ENCODE assay signal across 11 cellular contexts in the genomic region with DNA sequence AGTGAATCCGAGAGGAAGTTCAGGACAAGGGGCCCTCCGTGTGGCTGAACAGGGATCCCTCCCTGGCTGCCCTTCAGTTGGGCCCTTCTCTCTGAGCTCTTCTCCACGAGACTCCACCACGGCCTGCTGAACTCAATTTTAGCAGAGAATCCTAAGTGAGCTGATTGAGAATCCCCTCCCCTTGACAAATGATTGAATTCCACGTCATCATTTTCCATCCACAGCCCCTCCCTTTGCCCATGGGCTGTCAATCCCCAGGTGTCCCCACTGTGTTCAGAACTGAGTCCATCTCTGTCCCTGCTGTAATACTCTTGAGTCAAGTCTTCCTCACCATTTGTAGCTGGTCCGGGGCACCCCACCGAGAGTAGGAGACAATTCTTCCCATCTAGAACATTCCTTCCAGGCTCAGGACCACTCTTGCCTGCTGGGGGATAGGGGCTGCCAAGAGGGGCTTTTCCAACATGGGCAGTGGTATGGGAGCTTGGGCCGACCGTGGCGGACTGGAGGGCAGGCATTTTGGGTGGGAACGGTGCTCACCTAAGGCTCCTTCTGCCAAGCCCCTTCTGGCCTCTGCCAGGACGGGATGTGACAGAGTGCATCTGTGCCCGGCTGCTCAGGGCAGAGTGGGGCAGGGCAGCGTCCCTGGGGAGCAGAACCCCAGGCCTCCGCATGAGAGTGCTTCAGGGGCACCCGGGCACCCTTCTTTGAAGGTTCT.
DNase-seq lines count a peak whose midpoint lies in the region; ATAC-seq and TF ChIP-seq lines count a peak whose summit lies in the region.
"Had no signal": no experiment of that assay in that cellular context is flagged by ENCODE, and none has a peak within 500 bp of the region (broad histone marks: within the 10 kb centered on the region; RNA-seq: fewer than 3 reads in every experiment).

No MANE protein-coding gene starts in this region.

- H3K27ac ChIP-seq in heart left ventricle: peak overlapping the region in 7 of 12 donors; percentile 4 to 90 (median 54)
- peak overlapping the region; percentile 59 to 78 (median 66) for H3K27ac ChIP-seq in upper lobe of left lung

- H3K27me3 ChIP-seq in heart left ventricle: peaks cover 0 to 10% (median 0%) of the 10 kb centered on the region in 9 donors
- H3K27me3 ChIP-seq in upper lobe of left lung: no peaks in the 10 kb centered on the region
- H3K27me3 ChIP-seq: breast epithelium had no signal

- peak overlapping the region; percentile 71 for H3K4me3 Mint-ChIP-seq in activated naive CD8-positive, alpha-beta T cell treated with anti-CD3 and anti-CD28 coated beads, Interleukin-2, amount 10 ng/mL, durations not matched to agents 7 days and 5 days
- no peak overlapping the region for H3K4me3 Mint-ChIP-seq in nephron

- H3K4me1 Mint-ChIP-seq in activated naive CD8-positive, alpha-beta T cell treated with anti-CD3 and anti-CD28 coated beads, Interleukin-2, amount 10 ng/mL, durations not matched to agents 7 days and 5 days: peaks cover 15% of the 10 kb centered on the region
- peaks cover 71% of the 10 kb centered on the region for H3K4me1 Mint-ChIP-seq in nephron

- H3K4me1 ChIP-seq in heart left ventricle: peaks cover 0 to 16% (median 2%) of the 10 kb centered on the region in 12 donors
- H3K4me1 ChIP-seq in upper lobe of left lung: no peaks in the 10 kb centered on the region
- H3K4me1 ChIP-seq: breast epithelium had no signal

- POLR2A ChIA-PET in activated naive CD8-positive, alpha-beta T cell treated with anti-CD3 and anti-CD28 coated beads, Interleukin-2, amount 10 ng/mL, durations not matched to agents 7 days and 5 days (lab: Charles Lee): no interaction called here

- H3K36me3 ChIP-seq in heart left ventricle (no peaks in the 10 kb centered on the region), upper lobe of left lung (no peaks in the 10 kb centered on the region)
- H3K36me3 ChIP-seq: breast epithelium had no signal

- TF ChIP-seq CTCF in heart left ventricle (IDR thresholded peaks at IDR 0.05) (no peak), nephron (IDR thresholded peaks at IDR 0.05; ENCODE audit: unreplicated experiment in 3 of 3) (no peak), upper lobe of left lung (IDR thresholded peaks at IDR 0.05) (no peak)

- H3K36me3 Mint-ChIP-seq in activated naive CD8-positive, alpha-beta T cell treated with anti-CD3 and anti-CD28 coated beads, Interleukin-2, amount 10 ng/mL, durations not matched to agents 7 days and 5 days: no peaks in the 10 kb centered on the region
- H3K36me3 Mint-ChIP-seq in nephron (ENCODE audit: low read depth): no peaks in the 10 kb centered on the region

- no peak for TF ChIP-seq POLR2A in heart left ventricle (IDR thresholded peaks at IDR 0.05)
- TF ChIP-seq POLR2A in upper lobe of left lung (IDR thresholded peaks at IDR 0.05): peak in 1 of 4 donors; percentile 2

- DNase-seq in heart left ventricle (no peak), cardiac septum (ENCODE audit: low spot score) (no peak), upper lobe of left lung (no peak), NCI-H2196 (lab: John Stamatoyannopoulos, UW; ENCODE audit: unreplicated experiment) (no peak), NCI-H2171 treated with DMSO at 0.1 percent for 48 hours (lab: John Stamatoyannopoulos, UW) (no peak)
- DNase-seq in activated naive CD8-positive, alpha-beta T cell treated with anti-CD3 and anti-CD28 coated beads, Interleukin-2, amount 10 ng/mL, durations not matched to agents 7 days and 5 days: no peak
- DNase-seq: NCI-H748 treated with DMSO at 0.1 percent for 48 hours, SW 1271 had no signal

- WGBS in heart left ventricle, 4 donors: 81 to 87% (median 84%) methylated on average over 16 of the region's 16 CpGs
- 71 to 88% methylated on average over 7 to 16 of the region's 16 CpGs for WGBS in upper lobe of left lung, 2 donors

- H3K9me3 ChIP-seq in heart left ventricle (no peaks in the 10 kb centered on the region), upper lobe of left lung (no peaks in the 10 kb centered on the region)
- H3K9me3 ChIP-seq: breast epithelium had no signal

- ATAC-seq in heart left ventricle (no peak), upper lobe of left lung (ENCODE audit: low FRiP score in 2 of 2) (no peak), HG02610 (IDR thresholded peaks at IDR 0.05; ENCODE audit: unreplicated experiment) (no peak)
- no peak for ATAC-seq in activated naive CD8-positive, alpha-beta T cell treated with anti-CD3 and anti-CD28 coated beads, Interleukin-2, amount 10 ng/mL, durations not matched to agents 7 days and 5 days (ENCODE audit: low read depth)

- H3K4me3 ChIP-seq in heart left ventricle: peak overlapping the region in 2 of 12 donors; percentile 35 to 46
- H3K4me3 ChIP-seq in upper lobe of left lung: peak overlapping the region in 2 of 4 donors; percentile 16 to 37

- peaks cover 9% of the 10 kb centered on the region for H3K27me3 Mint-ChIP-seq in activated naive CD8-positive, alpha-beta T cell treated with anti-CD3 and anti-CD28 coated beads, Interleukin-2, amount 10 ng/mL, durations not matched to agents 7 days and 5 days
- peaks cover 3% of the 10 kb centered on the region for H3K27me3 Mint-ChIP-seq in nephron (ENCODE audit: low read depth)

- TF ChIP-seq EP300 in upper lobe of left lung (IDR thresholded peaks at IDR 0.05): no peak

- no peaks in the 10 kb centered on the region for H3K9me3 Mint-ChIP-seq in activated naive CD8-positive, alpha-beta T cell treated with anti-CD3 and anti-CD28 coated beads, Interleukin-2, amount 10 ng/mL, durations not matched to agents 7 days and 5 days
- H3K9me3 Mint-ChIP-seq in nephron: no peaks in the 10 kb centered on the region

- peak overlapping the region; percentile 46 for H3K27ac Mint-ChIP-seq in activated naive CD8-positive, alpha-beta T cell treated with anti-CD3 and anti-CD28 coated beads, Interleukin-2, amount 10 ng/mL, durations not matched to agents 7 days and 5 days
- H3K27ac Mint-ChIP-seq in nephron: peak overlapping the region in 2 of 3 experiments; percentile 92 to 93

- intact Hi-C loops in heart left ventricle (cut with DNase I) (no loop called here), cardiac septum (cut with DNase I) (no loop called here)
